In genomic region chr1:53293123-53293522, GRCh38 we compare ENCODE assay signal across 11 cellular contexts. TPM values are rescaled to one million over a fixed set of nuclear protein-coding genes. Genes with fewer than 3 reads are reported as not detected.
A peak's percentile ranks its signal among the peaks of the same experiment; 100 is the strongest.
DNase-seq lines count a peak whose midpoint lies in the region; ATAC-seq and TF ChIP-seq lines count a peak whose summit lies in the region.
"Had no signal": no experiment of that assay in that cellular context is flagged by ENCODE, and none has a peak within 500 bp of the region (broad histone marks: within the 10 kb centered on the region; RNA-seq: fewer than 3 reads in every experiment).

No MANE protein-coding gene starts in this region.

- H3K4me1 ChIP-seq in mesenchymal stem cell (ENCODE audit: control insufficient read depth, insufficient read depth, low read depth, low read length) (peaks cover 13% of the 10 kb centered on the region), hepatocyte (ENCODE audit: insufficient read depth) (peaks cover 19% of the 10 kb centered on the region), HAP-1 (peaks cover 10% of the 10 kb centered on the region)

- POLR2A ChIA-PET in activated CD4-positive, alpha-beta memory T cell treated with anti-CD3 and anti-CD28 coated beads, Interleukin-2, amount 10 ng/mL, durations not matched to agents 7 days and 5 days (lab: Charles Lee) = interaction anchor here (1.2 to 5.0 kb wide), 4 partner anchors 19 to 121 kb away, joined by 3 to 40 read pairs (median 4); partner anchors contain the start of gene LRP8

- H2AFZ ChIP-seq in mesenchymal stem cell (ENCODE audit: low read depth, low read length) (no peak overlapping the region), hepatocyte (no peak overlapping the region)

- no peaks in the 10 kb centered on the region for H3K79me2 ChIP-seq in hepatocyte

- H3K9me3 Mint-ChIP-seq in activated CD4-positive, alpha-beta memory T cell treated with anti-CD3 and anti-CD28 coated beads, Interleukin-2, amount 10 ng/mL, durations not matched to agents 7 days and 5 days = no peaks in the 10 kb centered on the region

- CTCF ChIA-PET in activated CD4-positive, alpha-beta memory T cell treated with anti-CD3 and anti-CD28 coated beads, Interleukin-2, amount 10 ng/mL, durations not matched to agents 7 days and 5 days (lab: Charles Lee) = interaction anchor here (1.4 to 5.4 kb wide), 3 partner anchors 15 to 101 kb away, joined by 3 to 28 read pairs (median 24); no protein-coding TSS in a partner anchor

- TF ChIP-seq CTCF in hepatocyte (IDR thresholded peaks at IDR 0.05; ENCODE audit: poor library complexity) = no peak

- no peak overlapping the region for H3K4me3 ChIP-seq in mesenchymal stem cell (ENCODE audit: insufficient read depth in 1 of 2, low read depth in 1 of 2, low read length in 2 of 2)
- H3K4me3 ChIP-seq in hepatocyte = no peak overlapping the region
- no peak overlapping the region for H3K4me3 ChIP-seq in HAP-1
- H3K4me3 ChIP-seq: ovary had no signal

- H4K91ac ChIP-seq in mesenchymal stem cell (ENCODE audit: low read length) = no peak overlapping the region

- H4K20me1 ChIP-seq in hepatocyte (ENCODE audit: insufficient read depth, poor library complexity, severe bottlenecking) = no peaks in the 10 kb centered on the region

- no peak overlapping the region for H3K23ac ChIP-seq in mesenchymal stem cell (ENCODE audit: low read length in 2 of 2)

- peak; percentile 15 for ATAC-seq in HG02678 (IDR thresholded peaks at IDR 0.05; ENCODE audit: unreplicated experiment)

- H3K36me3 Mint-ChIP-seq in activated CD4-positive, alpha-beta memory T cell treated with anti-CD3 and anti-CD28 coated beads, Interleukin-2, amount 10 ng/mL, durations not matched to agents 7 days and 5 days (ENCODE audit: low read depth) = peaks cover 16% of the 10 kb centered on the region

- H2BK120ac ChIP-seq in mesenchymal stem cell (ENCODE audit: low read depth, low read length) = no peak overlapping the region

- peak overlapping the region in 1 of 2 experiments; percentile 29 for H2BK12ac ChIP-seq in mesenchymal stem cell (ENCODE audit: low read length in 2 of 2)

- H3K4me2 ChIP-seq in mesenchymal stem cell (ENCODE audit: low read length, poor library complexity, severe bottlenecking) (no peak overlapping the region), hepatocyte (no peak overlapping the region)

- H3K9me2 ChIP-seq in hepatocyte (replicated peaks; ENCODE audit: insufficient read depth) = no peaks in the 10 kb centered on the region

- H2BK5ac ChIP-seq in mesenchymal stem cell (ENCODE audit: low read depth, low read length, poor library complexity, severe bottlenecking) = no peak overlapping the region

- in situ Hi-C loops in HAP-1 (cut with MboI; ENCODE audit: low sequenced_read_pairs) = no loop called here

- peaks cover 53% of the 10 kb centered on the region for H3K4me1 Mint-ChIP-seq in activated CD4-positive, alpha-beta memory T cell treated with anti-CD3 and anti-CD28 coated beads, Interleukin-2, amount 10 ng/mL, durations not matched to agents 7 days and 5 days

- no peak overlapping the region for H3K4ac ChIP-seq in mesenchymal stem cell (ENCODE audit: low read depth in 1 of 2, low read length in 2 of 2)

- H3K9me3 ChIP-seq in mesenchymal stem cell (ENCODE audit: control insufficient read depth, low read length) (no peaks in the 10 kb centered on the region), hepatocyte (ENCODE audit: low read depth) (no peaks in the 10 kb centered on the region), HAP-1 (no peaks in the 10 kb centered on the region)
- H3K9me3 ChIP-seq: ovary had no signal

- no peak overlapping the region for H3K4me3 Mint-ChIP-seq in activated CD4-positive, alpha-beta memory T cell treated with anti-CD3 and anti-CD28 coated beads, Interleukin-2, amount 10 ng/mL, durations not matched to agents 7 days and 5 days

- H3K27me3 ChIP-seq in mesenchymal stem cell (ENCODE audit: control insufficient read depth in 1 of 2, insufficient read depth in 1 of 2, low read length in 2 of 2) (no peaks in the 10 kb centered on the region), hepatocyte (no peaks in the 10 kb centered on the region), HAP-1 (ENCODE audit: low read depth) (no peaks in the 10 kb centered on the region)
- H3K27me3 ChIP-seq: ovary had no signal

- WGBS in mesenchymal stem cell = 100% methylated on average over 1 of the region's 2 CpGs
- 86% methylated on average over 2 of the region's 2 CpGs for WGBS in hepatocyte (ENCODE audit: low lambda C conversion rate, missing lambda C conversion rate)

- DNase-seq in GM03348 (ENCODE audit: low spot score) (peak; percentile 57), mesenchymal stem cell (no peak), hepatocyte (ENCODE audit: low spot score) (no peak), NOMO-1 treated with dmso at 0.1 percent for 144 hours (lab: John Stamatoyannopoulos, UW; ENCODE audit: unreplicated experiment) (no peak), HAP-1 (ENCODE audit: low spot score in 2 of 2) (no peak)
- DNase-seq in activated CD4-positive, alpha-beta memory T cell treated with anti-CD3 and anti-CD28 coated beads, Interleukin-2, amount 10 ng/mL, durations not matched to agents 7 days and 5 days = no peak
- no peak for DNase-seq in stimulated activated CD4-positive, alpha-beta T cell treated with anti-CD3 and anti-CD28 coated beads, Interleukin-4, amount 100 ng/mL, for 24 hours
- DNase-seq: islet precursor cell, NCI-H1436 treated with DMSO at 0.1 percent for 48 hours had no signal

- H3K36me3 ChIP-seq in mesenchymal stem cell (ENCODE audit: control insufficient read depth in 1 of 2, insufficient read depth in 2 of 2, low read depth in 1 of 2, low read length in 2 of 2) (peaks cover 4 to 7% of the 10 kb centered on the region in 2 experiments), hepatocyte (replicated peaks; ENCODE audit: insufficient read depth, low read depth) (no peaks in the 10 kb centered on the region), HAP-1 (replicated peaks) (peaks cover 8% of the 10 kb centered on the region; the same call in 1 of the 2 replicates)
- H3K36me3 ChIP-seq: ovary had no signal

- H3K9ac ChIP-seq in mesenchymal stem cell (ENCODE audit: low read length) = peak overlapping the region; percentile 45

- H3K27ac Mint-ChIP-seq in activated CD4-positive, alpha-beta memory T cell treated with anti-CD3 and anti-CD28 coated beads, Interleukin-2, amount 10 ng/mL, durations not matched to agents 7 days and 5 days = peak overlapping the region; percentile 78

- H3K27ac ChIP-seq in mesenchymal stem cell (ENCODE audit: low read length, poor library complexity, severe bottlenecking) = no peak overlapping the region
- H3K27ac ChIP-seq in hepatocyte = no peak overlapping the region
- H3K27ac ChIP-seq: ovary had no signal

- no peaks in the 10 kb centered on the region for H3K27me3 Mint-ChIP-seq in activated CD4-positive, alpha-beta memory T cell treated with anti-CD3 and anti-CD28 coated beads, Interleukin-2, amount 10 ng/mL, durations not matched to agents 7 days and 5 days

- H4K8ac ChIP-seq in mesenchymal stem cell (ENCODE audit: low read length) = no peak overlapping the region

- H3K14ac ChIP-seq in mesenchymal stem cell (ENCODE audit: low read length in 2 of 2) = no peak overlapping the region

- H2BK15ac ChIP-seq in mesenchymal stem cell (ENCODE audit: low read depth, poor library complexity, severe bottlenecking) = no peak overlapping the region

- peaks cover 12% of the 10 kb centered on the region for H3K79me1 ChIP-seq in mesenchymal stem cell (replicated peaks; ENCODE audit: low read length, poor library complexity, severe bottlenecking)

- H3K18ac ChIP-seq in mesenchymal stem cell (ENCODE audit: low read depth in 1 of 2, low read length in 2 of 2) = no peak overlapping the region

- no peak overlapping the region for H2AK5ac ChIP-seq in mesenchymal stem cell (ENCODE audit: low read length, severe bottlenecking)

RNA-seq across cellular contexts. Expression of gene LRP8, which starts 34.7 kb away (rescaled TPM):
- 10 to 100 TPM; 51.5 to 52.7 TPM for total RNA-seq in activated CD4-positive, alpha-beta memory T cell treated with anti-CD3 and anti-CD28 coated beads, Interleukin-2, amount 10 ng/mL, durations not matched to agents 7 days and 5 days
- polyA plus RNA-seq in mesenchymal stem cell (2013, experiment 1 of 2) = 19.5 TPM
- 17.4 TPM for polyA plus RNA-seq in mesenchymal stem cell (2013, experiment 2 of 2)
- 2.6 and 2.7 TPM in 2 replicates for total RNA-seq in hepatocyte
- 2.1 and 2.4 TPM in 2 replicates for polyA plus RNA-seq in hepatocyte

RNA-seq across cellular contexts. Expression of gene MAGOH, which starts 54.8 kb away (rescaled TPM):
- total RNA-seq in activated CD4-positive, alpha-beta memory T cell treated with anti-CD3 and anti-CD28 coated beads, Interleukin-2, amount 10 ng/mL, durations not matched to agents 7 days and 5 days = 10 to 100 TPM; 65.3 to 65.9 TPM
- polyA plus RNA-seq in mesenchymal stem cell (2013, experiment 1 of 2) = 53.3 TPM
- 54.6 TPM for polyA plus RNA-seq in mesenchymal stem cell (2013, experiment 2 of 2)
- 28.4 and 31.8 TPM in 2 replicates for total RNA-seq in hepatocyte
- 26.7 and 35.2 TPM in 2 replicates for polyA plus RNA-seq in hepatocyte

Comparison
In these comparisons a context has a peak if more than half of its experiments do, and no peak if none do; other contexts are left out.
1. RNA of gene LRP8, which starts 34.7 kb away (total RNA-seq): 51.5 to 52.7 TPM in activated CD4-positive, alpha-beta memory T cell treated with anti-CD3 and anti-CD28 coated beads, Interleukin-2, amount 10 ng/mL, durations not matched to agents 7 days and 5 days; 2.6 to 2.7 TPM in hepatocyte; every median in the first group is over 10 times any median in the second.